Comparison of ENCODE assay signal across 36 cellular contexts in genomic region chr13:38325426-38325825, GRCh38.
"Had no signal": no experiment of that assay in that cellular context is flagged by ENCODE, and none has a peak within 500 bp of the region (broad histone marks: within the 10 kb centered on the region; RNA-seq: fewer than 3 reads in every experiment).

No MANE protein-coding gene starts in this region.

- H3K36me3 ChIP-seq: adrenal gland, ascending aorta, brain microvascular endothelial cell, breast epithelium, cardiac muscle cell had no signal

- H3K4me3 Mint-ChIP-seq: activated naive CD4-positive, alpha-beta T cell treated with anti-CD3 and anti-CD28 coated beads for 36 hours; activated naive CD4-positive, alpha-beta T cell treated with anti-CD3 and anti-CD28 coated beads, Interleukin-2, amount 10 ng/mL, durations not matched to agents 7 days and 5 days; activated naive CD4-positive, alpha-beta T cell treated with anti-CD3 and anti-CD28 coated beads, Interleukin-2, amount 50 U/mL, for 24 hours; activated naive CD8-positive, alpha-beta T cell; activated naive CD8-positive, alpha-beta T cell treated with anti-CD3 and anti-CD28 coated beads for 36 hours; activated naive CD8-positive, alpha-beta T cell treated with anti-CD3 and anti-CD28 coated beads, Interleukin-2, amount 10 ng/mL, durations not matched to agents 7 days and 5 days; activated naive CD8-positive, alpha-beta T cell treated with anti-CD3 and anti-CD28 coated beads, Interleukin-2, amount 50 U/mL, for 24 hours; activated T-cell treated with anti-CD3 and anti-CD28 coated beads, Interleukin-2, amount 50 U/mL, for 4 hours; activated T-cell treated with anti-CD3 and anti-CD28 coated beads, Interleukin-2, amount 50 U/mL, for 72 hours; activated T-helper 1 cell treated with anti-CD3 and anti-CD28 coated beads, Interleukin-12 subunit alpha, Interleukin-12 subunit beta, Interleukin-2, Interleukin-4 antibody, amounts not matched to agents 30 ng/mL and 10 ng/mL and 1 ng/mL, durations not matched to agents 14 hours and 24 hours and 36 hours; activated T-helper 17 cell treated with anti-CD3 and anti-CD28 coated beads, Interleukin-2, amount 50 U/mL, for 72 hours; brain; central memory CD8-positive, alpha-beta T cell had no signal

- H3K9me3 ChIP-seq: adrenal gland, body of pancreas had no signal

- H3K27me3 Mint-ChIP-seq: activated naive CD4-positive, alpha-beta T cell treated with anti-CD3 and anti-CD28 coated beads, Interleukin-2, amount 10 ng/mL, durations not matched to agents 7 days and 5 days; activated naive CD8-positive, alpha-beta T cell treated with anti-CD3 and anti-CD28 coated beads, Interleukin-2, amount 10 ng/mL, durations not matched to agents 7 days and 5 days; brain had no signal

- H3K27ac Mint-ChIP-seq: activated naive CD4-positive, alpha-beta T cell treated with anti-CD3 and anti-CD28 coated beads for 36 hours; activated naive CD4-positive, alpha-beta T cell treated with anti-CD3 and anti-CD28 coated beads, Interleukin-2, amount 10 ng/mL, durations not matched to agents 7 days and 5 days; activated naive CD4-positive, alpha-beta T cell treated with anti-CD3 and anti-CD28 coated beads, Interleukin-2, amount 50 U/mL, for 24 hours; activated naive CD4-positive, alpha-beta T cell treated with anti-CD3 and anti-CD28 coated beads, Interleukin-2, amount 50 U/mL, for 72 hours; activated naive CD8-positive, alpha-beta T cell; activated naive CD8-positive, alpha-beta T cell treated with anti-CD3 and anti-CD28 coated beads for 36 hours; activated naive CD8-positive, alpha-beta T cell treated with anti-CD3 and anti-CD28 coated beads, Interleukin-2, amount 10 ng/mL, durations not matched to agents 7 days and 5 days; activated naive CD8-positive, alpha-beta T cell treated with anti-CD3 and anti-CD28 coated beads, Interleukin-2, amount 50 U/mL, for 24 hours; activated T-cell treated with anti-CD3 and anti-CD28 coated beads, Interleukin-2, amount 50 U/mL, for 72 hours; activated T-helper 1 cell treated with anti-CD3 and anti-CD28 coated beads, Interleukin-12 subunit alpha, Interleukin-12 subunit beta, Interleukin-2, Interleukin-4 antibody, amounts not matched to agents 30 ng/mL and 10 ng/mL and 1 ng/mL, durations not matched to agents 14 hours and 24 hours and 36 hours; activated T-helper 17 cell treated with anti-CD3 and anti-CD28 coated beads, Interleukin-2, amount 50 U/mL, for 72 hours; activated T-helper 2 cell treated with anti-CD3 and anti-CD28 coated beads, Interferon-gamma antibody, Interleukin-2, Interleukin-4, amounts not matched to agents 10 μg/mL and 5 μg/mL and 100 μg/mL, durations not matched to agents 14 hours and 24 hours and 36 hours; brain had no signal

- H3K36me3 Mint-ChIP-seq: activated naive CD4-positive, alpha-beta T cell treated with anti-CD3 and anti-CD28 coated beads, Interleukin-2, amount 10 ng/mL, durations not matched to agents 7 days and 5 days; activated naive CD4-positive, alpha-beta T cell treated with anti-CD3 and anti-CD28 coated beads, Interleukin-2, amount 50 U/mL, for 24 hours; activated naive CD8-positive, alpha-beta T cell; activated naive CD8-positive, alpha-beta T cell treated with anti-CD3 and anti-CD28 coated beads for 36 hours; activated naive CD8-positive, alpha-beta T cell treated with anti-CD3 and anti-CD28 coated beads, Interleukin-2, amount 10 ng/mL, durations not matched to agents 7 days and 5 days; brain had no signal

- H3K9me3 Mint-ChIP-seq: activated naive CD4-positive, alpha-beta T cell treated with anti-CD3 and anti-CD28 coated beads for 36 hours; activated naive CD4-positive, alpha-beta T cell treated with anti-CD3 and anti-CD28 coated beads, Interleukin-2, amount 10 ng/mL, durations not matched to agents 7 days and 5 days; activated naive CD4-positive, alpha-beta T cell treated with anti-CD3 and anti-CD28 coated beads, Interleukin-2, amount 50 U/mL, for 24 hours; activated naive CD8-positive, alpha-beta T cell treated with anti-CD3 and anti-CD28 coated beads for 36 hours; activated naive CD8-positive, alpha-beta T cell treated with anti-CD3 and anti-CD28 coated beads, Interleukin-2, amount 10 ng/mL, durations not matched to agents 7 days and 5 days; activated naive CD8-positive, alpha-beta T cell treated with anti-CD3 and anti-CD28 coated beads, Interleukin-2, amount 50 U/mL, for 24 hours; activated T-cell treated with anti-CD3 and anti-CD28 coated beads, Interleukin-2, amount 50 U/mL, for 4 hours; activated T-cell treated with anti-CD3 and anti-CD28 coated beads, Interleukin-2, amount 50 U/mL, for 72 hours; activated T-helper 1 cell treated with anti-CD3 and anti-CD28 coated beads, Interleukin-12 subunit alpha, Interleukin-12 subunit beta, Interleukin-2, Interleukin-4 antibody, amounts not matched to agents 30 ng/mL and 10 ng/mL and 1 ng/mL, durations not matched to agents 14 hours and 24 hours and 36 hours; activated T-helper 17 cell treated with anti-CD3 and anti-CD28 coated beads, Interleukin-2, amount 50 U/mL, for 72 hours; activated T-helper 2 cell treated with anti-CD3 and anti-CD28 coated beads, Interferon-gamma antibody, Interleukin-2, Interleukin-4, amounts not matched to agents 10 μg/mL and 5 μg/mL and 100 μg/mL, durations not matched to agents 14 hours and 24 hours and 36 hours; central memory CD8-positive, alpha-beta T cell had no signal

- ATAC-seq: activated naive CD4-positive, alpha-beta T cell treated with anti-CD3 and anti-CD28 coated beads, Interleukin-2, amount 50 U/mL, for 72 hours; activated naive CD8-positive, alpha-beta T cell treated with anti-CD3 and anti-CD28 coated beads, Interleukin-2, amount 50 U/mL, for 24 hours; activated T-cell treated with anti-CD3 and anti-CD28 coated beads, Interleukin-2, amount 50 U/mL, for 4 hours; activated T-cell treated with anti-CD3 and anti-CD28 coated beads, Interleukin-2, amount 50 U/mL, for 72 hours; activated T-helper 17 cell treated with anti-CD3 and anti-CD28 coated beads, Interleukin-2, amount 50 U/mL, for 72 hours; body of pancreas had no signal

- H3K27ac ChIP-seq: adrenal gland, ascending aorta, body of pancreas, brain microvascular endothelial cell, breast epithelium, cardiac muscle cell had no signal

- H3K4me3 ChIP-seq: adrenal gland, ascending aorta, body of pancreas, breast epithelium, cardiac muscle cell had no signal

- DNase-seq: activated effector memory CD4-positive, alpha-beta T cell treated with anti-CD3 and anti-CD28 coated beads, Interleukin-2, amount 50 U/mL, for 16 hours; activated effector memory CD4-positive, alpha-beta T cell treated with Interleukin-2 at 50 U/mL for 16 hours; activated gamma-delta T cell; activated gamma-delta T cell treated with Interleukin-2 at 50 U/mL for 16 hours; activated naive CD4-positive, alpha-beta T cell; activated naive CD4-positive, alpha-beta T cell treated with anti-CD3 and anti-CD28 coated beads for 36 hours; activated naive CD4-positive, alpha-beta T cell treated with anti-CD3 and anti-CD28 coated beads, Interleukin-2, amount 10 ng/mL, durations not matched to agents 7 days and 5 days; activated naive CD4-positive, alpha-beta T cell treated with anti-CD3 and anti-CD28 coated beads, Interleukin-2, amount 50 U/mL, for 16 hours; activated naive CD4-positive, alpha-beta T cell treated with Interleukin-2 at 50 U/mL for 16 hours; activated naive CD8-positive, alpha-beta T cell treated with anti-CD3 and anti-CD28 coated beads for 36 hours; activated naive CD8-positive, alpha-beta T cell treated with anti-CD3 and anti-CD28 coated beads, Interleukin-2, amount 10 ng/mL, durations not matched to agents 7 days and 5 days; activated naive CD8-positive, alpha-beta T cell treated with anti-CD3 and anti-CD28 coated beads, Interleukin-2, amount 50 U/mL, for 24 hours; activated T-cell treated with anti-CD3 and anti-CD28 coated beads, Interleukin-2, amount 50 U/mL, for 4 hours; activated T-cell treated with anti-CD3 and anti-CD28 coated beads, Interleukin-2, amount 50 U/mL, for 48 hours; activated T-cell treated with anti-CD3 and anti-CD28 coated beads, Interleukin-2, amount 50 U/mL, for 72 hours; adrenal gland; amniotic stem cell; amygdala; anterior cingulate cortex; aorta; body of pancreas; brain microvascular endothelial cell; caudate nucleus; central memory CD4-positive, alpha-beta T cell; cerebellar nuclear complex had no signal

- H3K4me1 ChIP-seq: adrenal gland, ascending aorta, body of pancreas, breast epithelium had no signal

- H3K27me3 ChIP-seq: adrenal gland, ascending aorta, body of pancreas, brain microvascular endothelial cell, breast epithelium, cardiac muscle cell had no signal

- H3K4me1 Mint-ChIP-seq: activated naive CD4-positive, alpha-beta T cell treated with anti-CD3 and anti-CD28 coated beads, Interleukin-2, amount 10 ng/mL, durations not matched to agents 7 days and 5 days; activated naive CD4-positive, alpha-beta T cell treated with anti-CD3 and anti-CD28 coated beads, Interleukin-2, amount 50 U/mL, for 24 hours; activated naive CD8-positive, alpha-beta T cell treated with anti-CD3 and anti-CD28 coated beads for 36 hours; activated naive CD8-positive, alpha-beta T cell treated with anti-CD3 and anti-CD28 coated beads, Interleukin-2, amount 10 ng/mL, durations not matched to agents 7 days and 5 days; activated naive CD8-positive, alpha-beta T cell treated with anti-CD3 and anti-CD28 coated beads, Interleukin-2, amount 50 U/mL, for 24 hours; activated T-helper 17 cell treated with anti-CD3 and anti-CD28 coated beads, Interleukin-2, amount 50 U/mL, for 72 hours; brain; central memory CD8-positive, alpha-beta T cell had no signal
